In the genomic region with DNA sequence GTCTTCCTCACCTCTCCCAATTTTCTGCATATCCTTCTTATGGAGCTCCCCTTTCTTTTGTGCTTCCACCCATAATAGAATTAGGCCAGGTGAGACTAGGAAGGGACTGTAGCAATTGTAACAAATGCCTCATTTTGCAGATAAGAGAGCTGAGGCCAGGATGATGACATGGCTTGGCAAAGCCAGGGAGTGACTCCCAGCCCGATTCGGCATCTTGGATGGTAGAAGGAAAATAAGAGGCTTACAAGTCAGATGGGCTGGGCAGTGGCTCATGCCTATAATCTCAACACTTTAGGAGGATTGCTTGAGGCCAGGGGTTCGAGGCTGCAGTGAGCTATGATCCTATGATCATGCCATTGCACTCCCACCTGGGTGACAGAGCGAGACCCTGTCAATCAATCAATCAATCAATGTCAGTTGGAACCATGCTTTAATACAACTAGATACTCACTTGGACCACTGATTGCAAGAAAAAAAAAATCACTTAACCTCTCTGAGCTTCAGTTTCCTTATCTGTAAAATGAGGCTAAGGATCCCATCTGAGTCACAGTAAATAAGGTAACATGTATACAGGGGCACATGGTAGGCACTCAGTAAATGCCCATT, we compare ENCODE assay signal across 1 cellular context.
TF ChIP-seq lines count a peak whose summit lies in the region.

No MANE protein-coding gene starts in this region.

TF ChIP-seq in HepG2, 621 proteins besides CTCF, POLR2A, EP300 and RAD21:
- TF ChIP-seq KDM2A (CRISPR knock-in tag; IDR thresholded peaks at IDR 0.05; ENCODE audit: borderline replicate concordance, low read depth) (no peak), RBAK (CRISPR knock-in tag; IDR thresholded peaks at IDR 0.05) (no peak), NAIF1 (CRISPR knock-in tag; IDR thresholded peaks at IDR 0.05; ENCODE audit: borderline replicate concordance) (no peak), PRMT3 (CRISPR knock-in tag; IDR thresholded peaks at IDR 0.05; ENCODE audit: borderline replicate concordance, low read depth) (no peak), HNRNPLL (IDR thresholded peaks at IDR 0.05; ENCODE audit: low read depth, low read length, poor library complexity, severe bottlenecking) (no peak), TAF15 (IDR thresholded peaks at IDR 0.05; ENCODE audit: low read depth, low read length, poor library complexity, severe bottlenecking) (no peak), MLLT10 (CRISPR knock-in tag; IDR thresholded peaks at IDR 0.05) (no peak), FOSL1 (CRISPR knock-in tag; IDR thresholded peaks at IDR 0.05; ENCODE audit: borderline replicate concordance) (no peak), AKAP8 (CRISPR knock-in tag; IDR thresholded peaks at IDR 0.05) (no peak), SP140L (CRISPR knock-in tag; IDR thresholded peaks at IDR 0.05; ENCODE audit: borderline replicate concordance) (no peak), RARA (CRISPR knock-in tag; IDR thresholded peaks at IDR 0.05) (no peak)
- TF ChIP-seq, protein P1, sequence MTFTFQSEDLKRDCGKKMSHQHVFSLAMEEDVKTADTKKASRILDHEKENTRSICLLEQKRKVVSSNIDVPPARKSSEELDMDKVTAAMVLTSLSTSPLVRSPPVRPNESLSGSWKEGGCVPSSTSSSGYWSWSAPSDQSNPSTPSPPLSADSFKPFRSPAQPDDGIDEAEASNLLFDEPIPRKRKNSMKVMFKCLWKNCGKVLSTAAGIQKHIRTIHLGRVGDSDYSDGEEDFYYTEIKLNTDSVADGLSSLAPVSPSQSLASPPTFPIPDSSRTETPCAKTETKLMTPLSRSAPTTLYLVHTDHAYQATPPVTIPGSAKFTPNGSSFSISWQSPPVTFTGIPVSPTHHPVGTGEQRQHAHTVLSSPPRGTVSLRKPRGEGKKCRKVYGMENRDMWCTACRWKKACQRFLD (CRISPR knock-in tag; IDR thresholded peaks at IDR 0.05; ENCODE audit: borderline replicate concordance), result no peak
- TF ChIP-seq, protein P2, sequence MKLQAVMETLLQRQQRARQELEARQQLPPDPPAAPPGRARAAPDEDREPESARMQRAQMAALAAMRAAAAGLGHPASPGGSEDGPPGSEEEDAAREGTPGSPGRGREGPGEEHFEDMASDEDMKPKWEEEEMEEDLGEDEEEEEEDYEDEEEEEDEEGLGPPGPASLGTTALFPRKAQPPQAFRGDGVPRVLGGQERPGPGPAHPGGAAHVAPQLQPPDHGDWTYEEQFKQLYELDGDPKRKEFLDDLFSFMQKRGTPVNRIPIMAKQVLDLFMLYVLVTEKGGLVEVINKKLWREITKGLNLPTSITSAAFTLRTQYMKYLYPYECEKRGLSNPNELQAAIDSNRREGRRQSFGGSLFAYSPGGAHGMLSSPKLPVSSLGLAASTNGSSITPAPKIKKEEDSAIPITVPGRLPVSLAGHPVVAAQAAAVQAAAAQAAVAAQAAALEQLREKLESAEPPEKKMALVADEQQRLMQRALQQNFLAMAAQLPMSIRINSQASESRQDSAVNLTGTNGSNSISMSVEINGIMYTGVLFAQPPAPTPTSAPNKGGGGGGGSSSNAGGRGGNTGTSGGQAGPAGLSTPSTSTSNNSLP (IDR thresholded peaks at IDR 0.05; ENCODE audit: low read depth, low read length), result no peak
- TF ChIP-seq, protein P3, sequence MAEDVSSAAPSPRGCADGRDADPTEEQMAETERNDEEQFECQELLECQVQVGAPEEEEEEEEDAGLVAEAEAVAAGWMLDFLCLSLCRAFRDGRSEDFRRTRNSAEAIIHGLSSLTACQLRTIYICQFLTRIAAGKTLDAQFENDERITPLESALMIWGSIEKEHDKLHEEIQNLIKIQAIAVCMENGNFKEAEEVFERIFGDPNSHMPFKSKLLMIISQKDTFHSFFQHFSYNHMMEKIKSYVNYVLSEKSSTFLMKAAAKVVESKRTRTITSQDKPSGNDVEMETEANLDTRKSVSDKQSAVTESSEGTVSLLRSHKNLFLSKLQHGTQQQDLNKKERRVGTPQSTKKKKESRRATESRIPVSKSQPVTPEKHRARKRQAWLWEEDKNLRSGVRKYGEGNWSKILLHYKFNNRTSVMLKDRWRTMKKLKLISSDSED (CRISPR knock-in tag; IDR thresholded peaks at IDR 0.05), result no peak
- TF ChIP-seq, protein P4, sequence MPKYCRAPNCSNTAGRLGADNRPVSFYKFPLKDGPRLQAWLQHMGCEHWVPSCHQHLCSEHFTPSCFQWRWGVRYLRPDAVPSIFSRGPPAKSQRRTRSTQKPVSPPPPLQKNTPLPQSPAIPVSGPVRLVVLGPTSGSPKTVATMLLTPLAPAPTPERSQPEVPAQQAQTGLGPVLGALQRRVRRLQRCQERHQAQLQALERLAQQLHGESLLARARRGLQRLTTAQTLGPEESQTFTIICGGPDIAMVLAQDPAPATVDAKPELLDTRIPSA (CRISPR knock-in tag; IDR thresholded peaks at IDR 0.05; ENCODE audit: borderline replicate concordance), result no peak
- TF ChIP-seq, protein P5, sequence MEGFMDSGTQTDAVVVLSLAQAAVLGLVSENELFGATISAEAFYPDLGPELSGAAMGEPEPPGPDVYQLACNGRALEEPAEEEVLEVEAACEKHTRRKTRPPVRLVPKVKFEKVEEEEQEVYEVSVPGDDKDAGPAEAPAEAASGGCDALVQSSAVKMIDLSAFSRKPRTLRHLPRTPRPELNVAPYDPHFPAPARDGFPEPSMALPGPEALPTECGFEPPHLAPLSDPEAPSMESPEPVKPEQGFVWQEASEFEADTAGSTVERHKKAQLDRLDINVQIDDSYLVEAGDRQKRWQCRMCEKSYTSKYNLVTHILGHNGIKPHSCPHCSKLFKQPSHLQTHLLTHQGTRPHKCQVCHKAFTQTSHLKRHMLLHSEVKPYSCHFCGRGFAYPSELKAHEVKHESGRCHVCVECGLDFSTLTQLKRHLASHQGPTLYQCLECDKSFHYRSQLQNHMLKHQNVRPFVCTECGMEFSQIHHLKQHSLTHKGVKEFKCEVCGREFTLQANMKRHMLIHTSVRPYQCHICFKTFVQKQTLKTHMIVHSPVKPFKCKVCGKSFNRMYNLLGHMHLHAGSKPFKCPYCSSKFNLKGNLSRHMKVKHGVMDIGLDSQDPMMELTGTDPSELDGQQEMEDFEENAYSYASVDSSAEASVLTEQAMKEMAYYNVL (CRISPR knock-in tag; IDR thresholded peaks at IDR 0.05; ENCODE audit: borderline replicate concordance), result no peak
